ENCODE assay signal across 8 cellular contexts in the genomic region with DNA sequence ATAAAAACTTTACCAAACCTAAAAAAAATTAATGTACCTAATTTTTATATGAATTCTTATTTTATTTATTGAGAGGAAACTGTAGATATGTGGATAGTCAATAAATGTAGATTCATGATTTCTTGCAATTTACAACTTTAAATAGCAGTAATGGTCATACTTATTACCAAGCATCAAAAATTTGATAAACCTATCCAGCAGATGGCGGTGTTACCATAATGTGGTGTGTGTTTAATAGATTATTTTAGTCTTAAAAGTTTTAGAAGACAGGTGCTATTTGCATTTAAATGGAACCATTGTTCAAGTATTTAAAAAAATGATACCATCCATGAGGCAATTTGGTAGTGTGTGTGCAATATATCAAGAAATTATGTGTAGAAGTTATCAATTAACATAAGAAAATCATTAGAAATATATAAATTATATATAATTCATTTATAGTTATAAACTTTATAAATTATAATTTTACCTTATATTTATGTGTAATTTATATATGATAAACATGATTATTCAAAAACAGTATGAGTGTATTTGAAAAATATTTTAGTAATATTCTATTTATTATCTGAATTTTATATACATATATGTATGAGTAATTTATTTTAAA.
A peak's percentile ranks its signal among the peaks of the same experiment; 100 is the strongest.
DNase-seq lines count a peak whose midpoint lies in the region; ATAC-seq and TF ChIP-seq lines count a peak whose summit lies in the region.

No MANE protein-coding gene starts in this region.

- no peak for TF ChIP-seq POLR2A in prostate gland (IDR thresholded peaks at IDR 0.05)

- no peaks in the 10 kb centered on the region; the same call in 1 of the 2 replicates for H3K9me2 ChIP-seq in GM23338 (ENCODE audit: insufficient read depth)

- H3K4me1 Mint-ChIP-seq in GM23338: no peaks in the 10 kb centered on the region
- H3K4me1 Mint-ChIP-seq in endodermal cell: no peaks in the 10 kb centered on the region

- no peaks in the 10 kb centered on the region for H3K36me3 ChIP-seq in A673 (ENCODE audit: insufficient read depth, low read length, poor library complexity, severe bottlenecking)
- H3K36me3 ChIP-seq in GM23338 (ENCODE audit: insufficient read depth): no peaks in the 10 kb centered on the region
- H3K36me3 ChIP-seq in endodermal cell (ENCODE audit: control insufficient read depth, insufficient read depth, low read length): no peaks in the 10 kb centered on the region
- H3K36me3 ChIP-seq in prostate gland: no peaks in the 10 kb centered on the region

- no peak overlapping the region for H2AFZ ChIP-seq in GM23338

- H3K4me1 ChIP-seq in A673 (ENCODE audit: insufficient read depth, low read length, poor library complexity, severe bottlenecking) (no peaks in the 10 kb centered on the region), GM23338 (ENCODE audit: insufficient read depth) (no peaks in the 10 kb centered on the region), endodermal cell (ENCODE audit: control insufficient read depth, insufficient read depth, low read length) (no peaks in the 10 kb centered on the region), prostate gland (replicated peaks) (no peaks in the 10 kb centered on the region)

- no peaks in the 10 kb centered on the region; the same call in 1 of the 3 replicates for H3K9me3 Mint-ChIP-seq in GM23338
- no peaks in the 10 kb centered on the region for H3K9me3 Mint-ChIP-seq in endodermal cell

- H3K9ac ChIP-seq in endodermal cell (ENCODE audit: extremely low read depth, low read length, poor library complexity, severe bottlenecking): no peak overlapping the region

- intact Hi-C loops in A673 (cut with micrococcal nuclease; ENCODE audit: unreplicated experiment) (loop anchor here (1.0 to 2.0 kb wide), 2 partner anchors 1018 to 1336 kb away; no protein-coding TSS in a partner anchor), prostate gland (cut with DNase I) (loop anchor here (10.0 kb wide), 1 partner anchor 1022 kb away; no protein-coding TSS in a partner anchor)

- no peak overlapping the region for H3K27ac ChIP-seq in A673 (ENCODE audit: low read depth, low read length, poor library complexity, severe bottlenecking)
- no peak overlapping the region for H3K27ac ChIP-seq in GM23338 (ENCODE audit: low read depth)
- H3K27ac ChIP-seq in endodermal cell (ENCODE audit: low read depth, low read length): no peak overlapping the region
- no peak overlapping the region for H3K27ac ChIP-seq in prostate gland

- ATAC-seq in GM23338 (no peak), GM21528 (IDR thresholded peaks at IDR 0.05; ENCODE audit: low FRiP score, unreplicated experiment) (no peak), GM21786 (IDR thresholded peaks at IDR 0.05; ENCODE audit: unreplicated experiment) (no peak)
- no peak for ATAC-seq in activated CD4-positive, CD25-positive, alpha-beta regulatory T cell treated with anti-CD3 and anti-CD28 coated beads, Interleukin-2, amount 50 U/mL, for 24 hours

- H3K27ac Mint-ChIP-seq in GM23338 (no peak overlapping the region), endodermal cell (no peak overlapping the region)

- H3F3A ChIP-seq in GM23338 (replicated peaks; ENCODE audit: low read depth): no peaks in the 10 kb centered on the region

- 0% methylated on average over 1 of the region's 1 CpG; no CpG with 5 or more reads in 1 of the 2 experiments for WGBS in endodermal cell (ENCODE audit: insufficient coverage in 1 of 2, insufficient read length in 1 of 2), 2 experiments
- 15% methylated on average over 1 of the region's 1 CpG for WGBS in prostate gland

- H3K79me2 ChIP-seq in GM23338 (replicated peaks; ENCODE audit: insufficient read depth): no peaks in the 10 kb centered on the region

- H3K27me3 Mint-ChIP-seq in GM23338 (ENCODE audit: insufficient read depth, low read depth, poor library complexity) (no peaks in the 10 kb centered on the region), endodermal cell (ENCODE audit: insufficient read depth) (no peaks in the 10 kb centered on the region)

- H4K20me1 ChIP-seq in GM23338 (replicated peaks; ENCODE audit: insufficient read depth): no peaks in the 10 kb centered on the region

- H3K9me3 ChIP-seq in A673 (ENCODE audit: low read depth, low read length, poor library complexity, severe bottlenecking) (no peaks in the 10 kb centered on the region), endodermal cell (ENCODE audit: control insufficient read depth, low read length) (no peaks in the 10 kb centered on the region), prostate gland (no peaks in the 10 kb centered on the region)

- peak; percentile 56 for DNase-seq in A673 (ENCODE audit: low spot score)
- peak; percentile 65 for DNase-seq in GM23338 (ENCODE audit: low spot score)
- DNase-seq in NCI-H69 (lab: John Stamatoyannopoulos, UW): peak; percentile 79
- no peak for DNase-seq in endodermal cell
- DNase-seq in prostate gland (ENCODE audit: low spot score): no peak

- POLR2A ChIA-PET in A673 (lab: Charles Lee; ENCODE audit: low non-redundant PET): no interaction called here

- no peaks in the 10 kb centered on the region for H3K36me3 Mint-ChIP-seq in GM23338 (ENCODE audit: low read depth)
- no peaks in the 10 kb centered on the region for H3K36me3 Mint-ChIP-seq in endodermal cell (ENCODE audit: low read depth)

- H3K4me2 ChIP-seq in GM23338: no peak overlapping the region

- H3K4me3 ChIP-seq in A673 (ENCODE audit: low read depth, low read length, poor library complexity, severe bottlenecking): no peak overlapping the region
- H3K4me3 ChIP-seq in GM23338: no peak overlapping the region
- H3K4me3 ChIP-seq in endodermal cell (ENCODE audit: low read length): no peak overlapping the region
- no peak overlapping the region for H3K4me3 ChIP-seq in prostate gland

- H3K4me3 Mint-ChIP-seq in GM23338: no peak overlapping the region
- H3K4me3 Mint-ChIP-seq in endodermal cell: no peak overlapping the region

- peak; percentile 65 for TF ChIP-seq CTCF in A673 (conservative IDR thresholded peaks at IDR 0.05; ENCODE audit: low read depth, low read length)
- peak; percentile 60 to 81 for TF ChIP-seq CTCF in GM23338 (conservative IDR thresholded peaks at IDR 0.05; ENCODE audit: low read depth in 2 of 2)
- peak; percentile 84 for TF ChIP-seq CTCF in endodermal cell (conservative IDR thresholded peaks at IDR 0.05)
- peak in 3 of 4 experiments; percentile 42 to 51 (median 51) for TF ChIP-seq CTCF in prostate gland (IDR thresholded peaks at IDR 0.05)

- CTCF ChIA-PET in A673 (lab: Charles Lee): no interaction called here

- BruUV-seq in A673 (replicated peaks; lab: Mats Ljungman, UMichigan): no TSS peak

- H3K27me3 ChIP-seq in A673 (replicated peaks; ENCODE audit: insufficient read depth, low read depth, low read length, poor library complexity): no peaks in the 10 kb centered on the region
- H3K27me3 ChIP-seq in GM23338 (ENCODE audit: insufficient read depth): no peaks in the 10 kb centered on the region
- H3K27me3 ChIP-seq in endodermal cell (ENCODE audit: control insufficient read depth, insufficient read depth, low read length, poor library complexity, severe bottlenecking): no peaks in the 10 kb centered on the region
- no peaks in the 10 kb centered on the region for H3K27me3 ChIP-seq in prostate gland (replicated peaks; ENCODE audit: insufficient read depth)

TF ChIP-seq in GM23338, 12 proteins besides CTCF, POLR2A, EP300 and RAD21 (continues in another document):
- TF ChIP-seq ZNF114 (CRISPR knock-in tag; IDR thresholded peaks at IDR 0.05): no peak
- TF ChIP-seq STAT1 (IDR thresholded peaks at IDR 0.05; ENCODE audit: unreplicated experiment): no peak

Comparison
In these comparisons a context has a peak if more than half of its experiments do, and no peak if none do; other contexts are left out.
1. DNase-seq: peak in A673 (single experiment), GM23338 (single experiment) and NCI-H69 (single experiment); none in endodermal cell (single experiment) and prostate gland (single experiment).
2. Peak in every context shown above with its lines, with median percentiles within 50 percentile points of each other: CTCF ChIP-seq.